18 cellular contexts compared by ENCODE assay signal in the genomic region with DNA sequence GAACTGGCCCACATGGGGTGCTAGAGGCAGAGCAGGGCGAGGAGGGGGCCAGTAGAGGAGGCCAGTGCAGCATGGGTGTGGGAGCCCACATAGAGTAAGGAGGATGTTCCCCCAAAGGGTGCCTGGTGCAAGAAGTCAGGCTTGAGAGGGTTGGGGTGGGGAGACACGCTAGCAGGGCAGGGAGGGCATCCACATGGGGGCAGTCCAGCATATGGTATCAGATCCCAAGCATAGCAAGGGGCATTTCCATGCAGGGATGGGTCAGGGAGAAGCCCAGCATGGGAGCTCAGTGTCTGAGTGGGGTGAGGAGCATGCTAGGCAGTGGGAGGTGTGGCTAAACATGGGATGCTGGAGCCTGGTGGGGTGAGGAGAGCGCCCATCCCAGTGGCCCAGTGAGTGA.
"Had no signal": no experiment of that assay in that cellular context is flagged by ENCODE, and none has a peak within 500 bp of the region (broad histone marks: within the 10 kb centered on the region; RNA-seq: fewer than 3 reads in every experiment).

No MANE protein-coding gene starts in this region.

- H3K9me3 ChIP-seq: prostate gland had no signal

- H3K27ac Mint-ChIP-seq: endodermal cell had no signal

- H3K27ac ChIP-seq: body of pancreas, left lung, prostate gland, right atrium auricular region, stomach had no signal

- H3K4me3 ChIP-seq: body of pancreas, left lung, prostate gland, right atrium auricular region, stomach had no signal

- H3K4me3 Mint-ChIP-seq: endodermal cell had no signal

- H3K27me3 ChIP-seq: body of pancreas, right atrium auricular region, stomach had no signal

- ATAC-seq: activated CD4-positive, CD25-positive, alpha-beta regulatory T cell treated with anti-CD3 and anti-CD28 coated beads, Interleukin-2, amount 50 U/mL, for 24 hours; body of pancreas; left lung had no signal

- H3K4me1 ChIP-seq: body of pancreas, left lung, prostate gland, right atrium auricular region, stomach had no signal

- H3K36me3 ChIP-seq: left lung, prostate gland, right atrium auricular region, stomach had no signal

- H3K4me1 Mint-ChIP-seq: endodermal cell had no signal

- DNase-seq: activated CD4-positive, alpha-beta T cell treated with anti-CD3 and anti-CD28 coated beads, Interleukin-2, amount 50 U/mL, for 1 hour; activated gamma-delta T cell; body of pancreas; caudate nucleus; endodermal cell; kidney; left lung; midbrain; stimulated activated CD4-positive, alpha-beta T cell treated with anti-CD3 and anti-CD28 coated beads, Interleukin-12 subunit alpha, Interleukin-12 subunit beta, amount 100 ng/mL, for 4 hours; stimulated activated CD4-positive, alpha-beta T cell treated with anti-CD3 and anti-CD28 coated beads, Interleukin-1b, Interleukin-23, amount 100 ng/mL, for 48 hours; stimulated activated CD8-positive, alpha-beta memory T cell treated with anti-CD3 and anti-CD28 coated beads, Interleukin-4, amount 100 ng/mL, for 48 hours; stomach; T-helper 1 cell; T-helper 9 cell; trophoblast cell had no signal
